In the genomic region with DNA sequence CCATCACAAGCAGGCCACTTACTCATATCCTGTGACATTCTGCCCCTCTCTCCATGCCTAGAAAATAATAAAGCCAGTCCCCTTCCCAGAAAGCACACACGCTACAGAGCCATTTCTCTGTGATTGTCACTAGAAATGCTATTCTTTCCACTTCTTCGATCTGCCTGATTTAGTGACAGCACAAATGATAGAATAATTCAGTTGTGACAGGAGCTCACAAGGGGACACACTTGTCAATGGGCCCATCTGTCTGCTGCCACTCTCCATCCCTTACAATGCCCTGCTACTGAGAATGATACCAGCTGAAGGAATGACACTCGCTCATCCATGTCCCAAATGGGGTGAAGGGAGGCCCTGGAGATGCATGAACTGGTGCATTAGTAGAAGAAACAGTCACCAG, we compare ENCODE assay signal across 28 cellular contexts.
"Had no signal": no experiment of that assay in that cellular context is flagged by ENCODE, and none has a peak within 500 bp of the region (broad histone marks: within the 10 kb centered on the region; RNA-seq: fewer than 3 reads in every experiment).

No MANE protein-coding gene starts in this region.

- H3K4me3 ChIP-seq: stomach, suprapubic skin, testis, thoracic aorta, thyroid gland, tibial artery, tibial nerve, transverse colon, upper lobe of left lung, upper lobe of right lung, uterus, vagina had no signal

- H3K27me3 ChIP-seq: stomach, suprapubic skin, testis, thyroid gland, tibial artery, tibial nerve, transverse colon, upper lobe of left lung, upper lobe of right lung, uterus, vagina had no signal

- H3K4me1 Mint-ChIP-seq: stimulated activated effector memory CD8-positive, alpha-beta T cell treated with anti-CD3 and anti-CD28 coated beads, Interleukin-12 subunit alpha, Interleukin-12 subunit beta, amount 100 ng/mL, for 72 hours; stimulated activated memory B cell treated with anti-CD40 and anti-IgM and Interleukin-4, amounts not matched to agents 10 μg/mL and 1 μg/mL and 100 μg/mL, for 72 hours; stimulated activated naive B cell treated with anti-CD40 and anti-IgM and Interleukin-4, amounts not matched to agents 10 μg/mL and 1 μg/mL and 100 μg/mL, for 72 hours; stimulated activated naive CD8-positive, alpha-beta T cell treated with anti-CD3 and anti-CD28 coated beads, Interleukin-15, amount 100 ng/mL, for 72 hours had no signal

- H3K4me1 ChIP-seq: stomach, suprapubic skin, testis, tibial artery, tibial nerve, transverse colon, upper lobe of left lung, upper lobe of right lung, uterus, vagina had no signal

- H3K9me3 ChIP-seq: stomach, suprapubic skin, testis, thoracic aorta, thyroid gland, tibial artery, transverse colon, upper lobe of left lung, upper lobe of right lung, uterus, vagina had no signal

- H3K36me3 ChIP-seq: stomach, suprapubic skin, thoracic aorta, thyroid gland, tibial artery, tibial nerve, transverse colon, upper lobe of left lung, upper lobe of right lung, uterus, vagina had no signal

- H3K27ac ChIP-seq: stomach, suprapubic skin, testis, thoracic aorta, thyroid gland, tibial artery, tibial nerve, transverse colon, upper lobe of left lung, upper lobe of right lung, uterus, vagina had no signal

- H3K27me3 Mint-ChIP-seq: stimulated activated naive CD8-positive, alpha-beta T cell treated with anti-CD3 and anti-CD28 coated beads, Interleukin-15, amount 100 ng/mL, for 72 hours; type B pancreatic cell had no signal

- H3K27ac Mint-ChIP-seq: stimulated activated effector memory CD8-positive, alpha-beta T cell treated with anti-CD3 and anti-CD28 coated beads, Interleukin-12 subunit alpha, Interleukin-12 subunit beta, amount 100 ng/mL, for 72 hours; stimulated activated memory B cell treated with anti-CD40 and anti-IgM and Interleukin-4, amounts not matched to agents 10 μg/mL and 1 μg/mL and 100 μg/mL, for 72 hours; stimulated activated naive B cell treated with anti-CD40 and anti-IgM and Interleukin-4, amounts not matched to agents 10 μg/mL and 1 μg/mL and 100 μg/mL, for 72 hours; stimulated activated naive CD8-positive, alpha-beta T cell treated with anti-CD3 and anti-CD28 coated beads, Interleukin-15, amount 100 ng/mL, for 72 hours; stimulated activated naive CD8-positive, alpha-beta T cell treated with anti-CD3 and anti-CD28 coated beads, Interleukin-15, Interleukin-2, amounts not matched to agents 100 ng/mL and 50 ng/mL, for 24 hours; type B pancreatic cell had no signal

- H3K4me3 Mint-ChIP-seq: stimulated activated effector memory CD8-positive, alpha-beta T cell treated with anti-CD3 and anti-CD28 coated beads, Interleukin-12 subunit alpha, Interleukin-12 subunit beta, amount 100 ng/mL, for 72 hours; stimulated activated memory B cell treated with anti-CD40 and anti-IgM and Interleukin-4, amounts not matched to agents 10 μg/mL and 1 μg/mL and 100 μg/mL, for 72 hours; stimulated activated naive B cell treated with anti-CD40 and anti-IgM and Interleukin-4, amounts not matched to agents 10 μg/mL and 1 μg/mL and 100 μg/mL, for 72 hours; stimulated activated naive CD8-positive, alpha-beta T cell treated with anti-CD3 and anti-CD28 coated beads, Interleukin-15, amount 100 ng/mL, for 72 hours; stimulated activated naive CD8-positive, alpha-beta T cell treated with anti-CD3 and anti-CD28 coated beads, Interleukin-15, Interleukin-2, amounts not matched to agents 100 ng/mL and 50 ng/mL, for 24 hours; type B pancreatic cell had no signal

- H3K36me3 Mint-ChIP-seq: stimulated activated effector memory CD8-positive, alpha-beta T cell treated with anti-CD3 and anti-CD28 coated beads, Interleukin-12 subunit alpha, Interleukin-12 subunit beta, amount 100 ng/mL, for 72 hours; stimulated activated memory B cell treated with anti-CD40 and anti-IgM and Interleukin-4, amounts not matched to agents 10 μg/mL and 1 μg/mL and 100 μg/mL, for 72 hours; stimulated activated naive B cell treated with anti-CD40 and anti-IgM and Interleukin-4, amounts not matched to agents 10 μg/mL and 1 μg/mL and 100 μg/mL, for 72 hours; type B pancreatic cell had no signal

- ATAC-seq: stimulated activated memory B cell treated with anti-CD40 and anti-IgM and Interleukin-4, amounts not matched to agents 10 μg/mL and 1 μg/mL and 100 μg/mL, for 72 hours; stimulated activated naive B cell treated with anti-CD40 and anti-IgM and Interleukin-4, amounts not matched to agents 10 μg/mL and 1 μg/mL and 100 μg/mL, for 72 hours; stimulated activated naive CD8-positive, alpha-beta T cell treated with anti-CD3 and anti-CD28 coated beads, Interleukin-15, amount 100 ng/mL, for 72 hours; stimulated activated naive CD8-positive, alpha-beta T cell treated with anti-CD3 and anti-CD28 coated beads, Interleukin-15, Interleukin-2, amounts not matched to agents 100 U/mL and 50 U/mL, for 24 hours; upper lobe of right lung had no signal

- DNase-seq: stimulated activated CD4-positive, alpha-beta T cell treated with anti-CD3 and anti-CD28 coated beads, Interleukin-2, amount 100 ng/mL, for 48 hours; stimulated activated CD4-positive, alpha-beta T cell treated with anti-CD3 and anti-CD28 coated beads, Interleukin-4, amount 100 ng/mL, for 1 hour; stimulated activated CD4-positive, alpha-beta T cell treated with anti-CD3 and anti-CD28 coated beads, Interleukin-4, amount 100 ng/mL, for 24 hours; stimulated activated CD4-positive, alpha-beta T cell treated with anti-CD3 and anti-CD28 coated beads, Interleukin-4, amount 100 ng/mL, for 4 hours; stimulated activated CD8-positive, alpha-beta memory T cell treated with anti-CD3 and anti-CD28 coated beads, Interleukin-4, amount 100 ng/mL, for 48 hours; stimulated activated naive B cell treated with anti-CD40 and anti-IgM and Interleukin-4, amounts not matched to agents 10 μg/mL and 1 μg/mL and 100 μg/mL, for 72 hours; stimulated activated naive CD4-positive, alpha-beta T cell; stimulated activated naive CD4-positive, alpha-beta T cell treated with Interleukin-2 at 50 U/mL for 16 hours; stimulated activated naive CD8-positive, alpha-beta T cell treated with anti-CD3 and anti-CD28 coated beads, Interleukin-15, amount 100 ng/mL, for 72 hours; stimulated activated naive CD8-positive, alpha-beta T cell treated with anti-CD3 and anti-CD28 coated beads, Interleukin-15, Interleukin-2, amounts not matched to agents 100 U/mL and 50 U/mL, for 24 hours; stomach; substantia nigra; testis; thyroid gland; tibial artery; transverse colon; trophoblast cell; upper lobe of left lung; upper lobe of right lung; uterus had no signal

- H3K9me3 Mint-ChIP-seq: stimulated activated effector memory CD8-positive, alpha-beta T cell treated with anti-CD3 and anti-CD28 coated beads, Interleukin-12 subunit alpha, Interleukin-12 subunit beta, amount 100 ng/mL, for 72 hours; stimulated activated memory B cell treated with anti-CD40 and anti-IgM and Interleukin-4, amounts not matched to agents 10 μg/mL and 1 μg/mL and 100 μg/mL, for 72 hours; stimulated activated naive B cell treated with anti-CD40 and anti-IgM and Interleukin-4, amounts not matched to agents 10 μg/mL and 1 μg/mL and 100 μg/mL, for 72 hours; stimulated activated naive CD8-positive, alpha-beta T cell treated with anti-CD3 and anti-CD28 coated beads, Interleukin-15, amount 100 ng/mL, for 72 hours; stimulated activated naive CD8-positive, alpha-beta T cell treated with anti-CD3 and anti-CD28 coated beads, Interleukin-15, Interleukin-2, amounts not matched to agents 100 ng/mL and 50 ng/mL, for 24 hours; type B pancreatic cell had no signal
